ENCODE assay signal across 8 cellular contexts in genomic region chr1:51728611-51729155, GRCh38.
A peak's percentile ranks its signal among the peaks of the same experiment; 100 is the strongest.
DNase-seq lines count a peak whose midpoint lies in the region; ATAC-seq and TF ChIP-seq lines count a peak whose summit lies in the region.

No MANE protein-coding gene starts in this region.

- ATAC-seq in Right ventricle myocardium inferior (no peak), right lobe of liver (no peak), HG03457 (IDR thresholded peaks at IDR 0.05; ENCODE audit: unreplicated experiment) (no peak), HG02642 (IDR thresholded peaks at IDR 0.05; ENCODE audit: poor library complexity, unreplicated experiment) (no peak)

- WGBS in adrenal gland, 4 donors: 37 to 43% (median 39%) methylated on average over 12 of the region's 12 CpGs
- WGBS in right lobe of liver (ENCODE audit: insufficient coverage, low coverage, low lambda C conversion rate, missing lambda C conversion rate): 33% methylated on average over 12 of the region's 12 CpGs
- 44% methylated on average over 12 of the region's 12 CpGs for WGBS in urinary bladder

- H3K4me3 ChIP-seq in cardiac muscle cell (peak overlapping the region; percentile 89), adrenal gland (peak overlapping the region in 3 of 4 donors; percentile 72 to 86 (median 79)), right lobe of liver (peak overlapping the region; percentile 55 to 78 (median 70)), urinary bladder (ENCODE audit: low read depth, low read length) (peak overlapping the region; percentile 42)

- H3K27ac ChIP-seq in cardiac muscle cell: peak overlapping the region; percentile 10
- no peak overlapping the region for H3K27ac ChIP-seq in adrenal gland
- peak overlapping the region; percentile 88 to 94 (median 92) for H3K27ac ChIP-seq in right lobe of liver
- H3K27ac ChIP-seq in urinary bladder (ENCODE audit: low read depth): no peak overlapping the region

- no peak for DNase-seq in cardiac muscle cell (ENCODE audit: low read depth in 1 of 2, low spot score in 1 of 2)
- no peak for DNase-seq in Right ventricle myocardium inferior (ENCODE audit: missing footprints)
- no peak for DNase-seq in adrenal gland
- no peak for DNase-seq in right lobe of liver
- DNase-seq in GDM1 (lab: John Stamatoyannopoulos, UW): no peak

- intact Hi-C loops in Right ventricle myocardium inferior (cut with DNase I) (no loop called here), adrenal gland (cut with DNase I) (no loop called here), right lobe of liver (cut with DNase I) (no loop called here)

- no peak for TF ChIP-seq CTCF in cardiac muscle cell (IDR thresholded peaks at IDR 0.05; ENCODE audit: low read depth, low read length)
- no peak for TF ChIP-seq CTCF in adrenal gland (IDR thresholded peaks at IDR 0.05)
- TF ChIP-seq CTCF in right lobe of liver (IDR thresholded peaks at IDR 0.05): no peak

- H3K36me3 ChIP-seq in cardiac muscle cell (no peaks in the 10 kb centered on the region), adrenal gland (replicated peaks in 1 of 2) (no peaks in the 10 kb centered on the region), right lobe of liver (no peaks in the 10 kb centered on the region), urinary bladder (ENCODE audit: insufficient read depth) (no peaks in the 10 kb centered on the region)

- H3K27me3 ChIP-seq in cardiac muscle cell: no peaks in the 10 kb centered on the region
- no peaks in the 10 kb centered on the region for H3K27me3 ChIP-seq in adrenal gland
- no peaks in the 10 kb centered on the region for H3K27me3 ChIP-seq in right lobe of liver

- H3K9me3 ChIP-seq in cardiac muscle cell (ENCODE audit: low read depth) (no peaks in the 10 kb centered on the region), adrenal gland (replicated peaks in 1 of 3) (no peaks in the 10 kb centered on the region), right lobe of liver (no peaks in the 10 kb centered on the region)

- peaks cover 26% of the 10 kb centered on the region for H3K4me1 ChIP-seq in cardiac muscle cell (ENCODE audit: low read depth)
- peaks cover 10 to 34% of the 10 kb centered on the region in 2 donors for H3K4me1 ChIP-seq in adrenal gland (replicated peaks in 1 of 2)
- H3K4me1 ChIP-seq in right lobe of liver: peaks cover 0 to 60% (median 14%) of the 10 kb centered on the region in 4 donors
- H3K4me1 ChIP-seq in urinary bladder (ENCODE audit: insufficient read depth): no peaks in the 10 kb centered on the region

- TF ChIP-seq POLR2A in adrenal gland (IDR thresholded peaks at IDR 0.05) (no peak), right lobe of liver (IDR thresholded peaks at IDR 0.05) (no peak)

Comparison
In these comparisons a context has a peak if more than half of its experiments do, and no peak if none do; other contexts are left out.
1. H3K27ac ChIP-seq: peak in cardiac muscle cell (single experiment) and right lobe of liver (3 of 3); none in adrenal gland (0 of 5) and urinary bladder (single experiment).
2. Peak in every context shown above with its lines, with median percentiles within 50 percentile points of each other: H3K4me3 ChIP-seq.